ENCODE assay signal across 17 cellular contexts in the genomic region with DNA sequence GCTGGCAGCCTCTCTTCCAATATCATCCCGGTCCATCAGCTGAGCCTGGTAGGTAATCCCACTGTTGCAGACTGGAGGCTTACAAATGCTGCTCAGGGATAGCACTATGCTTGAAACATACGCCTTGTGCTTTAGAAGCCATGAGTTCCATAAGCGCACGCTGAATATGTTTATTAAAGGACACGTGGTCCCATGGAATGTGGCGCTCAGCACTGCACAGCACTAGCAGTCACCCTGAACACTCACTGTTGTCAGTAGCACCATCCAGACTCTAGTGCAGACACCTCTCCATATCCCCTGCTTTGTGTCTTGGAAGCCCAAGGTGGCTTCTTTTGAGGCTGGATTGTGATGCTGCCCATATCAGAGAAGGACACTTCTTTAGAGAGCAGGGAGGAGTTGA.
DNase-seq lines count a peak whose midpoint lies in the region; ATAC-seq, FAIRE-seq and TF ChIP-seq lines count a peak whose summit lies in the region.
"Had no signal": no experiment of that assay in that cellular context is flagged by ENCODE, and none has a peak within 500 bp of the region (broad histone marks: within the 10 kb centered on the region; RNA-seq: fewer than 3 reads in every experiment).

No MANE protein-coding gene starts in this region.

- FAIRE-seq in HepG2 (lab: Jason Lieb, UNC) (no peak), H54 (lab: Jason Lieb, UNC) (no peak)

- peaks cover 52 to 70% (median 54%) of the 10 kb centered on the region in 3 donors for H3K4me1 Mint-ChIP-seq in naive B cell

- H3K9me3 Mint-ChIP-seq in naive B cell, result peaks cover 0 to 3% (median 0%) of the 10 kb centered on the region in 7 donors

- H3K9ac ChIP-seq in HepG2 (ENCODE audit: insufficient read depth, low read depth, low read length), result no peak overlapping the region

- H3K4me3 ChIP-seq in HepG2 (replicated peaks in 1 of 3; ENCODE audit: insufficient read depth in 1 of 3, low read depth in 2 of 3, low read length in 3 of 3), result no peak overlapping the region
- H3K4me3 ChIP-seq in right lobe of liver, result no peak overlapping the region
- H3K4me3 ChIP-seq: ovary had no signal

- H3K27ac ChIP-seq in HepG2 (ENCODE audit: extremely low read length, insufficient read depth, low read length) (no peak overlapping the region), right lobe of liver (no peak overlapping the region), VCaP (peak overlapping the region; percentile 87), substantia nigra (ENCODE audit: low read depth, low read length, poor library complexity, severe bottlenecking) (no peak overlapping the region)
- H3K27ac ChIP-seq: C4-2B, ovary had no signal

- H3K27ac Mint-ChIP-seq in naive B cell, result peak overlapping the region; percentile 47 to 91 (median 76)

- H3K27me3 ChIP-seq in HepG2 (ENCODE audit: control insufficient read depth in 1 of 2, insufficient read depth in 2 of 2, low read length in 2 of 2), result no peaks in the 10 kb centered on the region
- no peaks in the 10 kb centered on the region for H3K27me3 ChIP-seq in right lobe of liver
- H3K27me3 ChIP-seq: ovary had no signal

- 95% methylated on average over 6 of the region's 6 CpGs for WGBS in HepG2 (ENCODE audit: low lambda C conversion rate)
- 67% methylated on average over 6 of the region's 6 CpGs for WGBS in right lobe of liver (ENCODE audit: insufficient coverage, low coverage, low lambda C conversion rate, missing lambda C conversion rate)

- no peak for TF ChIP-seq POLR2A in HepG2 (IDR thresholded peaks at IDR 0.05; ENCODE audit: insufficient read depth in 1 of 2, low read depth in 2 of 2, low read length in 2 of 2)
- TF ChIP-seq POLR2A in right lobe of liver (IDR thresholded peaks at IDR 0.05), result no peak
- TF ChIP-seq POLR2A in H54 (IDR thresholded peaks at IDR 0.05; ENCODE audit: low read depth, low read length), result no peak

- H3K36me3 ChIP-seq in HepG2 (replicated peaks in 1 of 2; ENCODE audit: control insufficient read depth in 1 of 2, insufficient read depth in 2 of 2, low read length in 2 of 2) (no peaks in the 10 kb centered on the region), right lobe of liver (no peaks in the 10 kb centered on the region)
- H3K36me3 ChIP-seq: ovary had no signal

- H3K27me3 Mint-ChIP-seq in naive B cell, result no peaks in the 10 kb centered on the region

- intact Hi-C loops in HepG2 (cut with micrococcal nuclease; ENCODE audit: unreplicated experiment) (no loop called here), right lobe of liver (cut with DNase I) (no loop called here)

- no TSS peak for BruUV-seq in HepG2 (replicated peaks; lab: Mats Ljungman, UMichigan)

- no peaks in the 10 kb centered on the region for H4K20me1 ChIP-seq in HepG2 (ENCODE audit: insufficient read depth, low read length)

- in situ Hi-C loops in HepG2 (cut with HindIII; ENCODE audit: extremely low pct_ligation_motif_present, low pct_unique_long_range_greater_than_20kb), result no loop called here

- peaks cover 0 to 8% of the 10 kb centered on the region in 2 donors for H3K36me3 Mint-ChIP-seq in naive B cell

- H3K4me2 ChIP-seq in HepG2 (ENCODE audit: low read depth, low read length), result no peak overlapping the region

- peaks cover 4% of the 10 kb centered on the region for H3K79me2 ChIP-seq in HepG2 (ENCODE audit: insufficient read depth, low read length)

- no peak for TF ChIP-seq RAD21 in HepG2 (CRISPR knock-in tag; IDR thresholded peaks at IDR 0.05)

- H2AFZ ChIP-seq in HepG2 (ENCODE audit: low read length), result no peak overlapping the region

- no peak for DNase-seq in HepG2 (ENCODE audit: low spot score)
- no peak for DNase-seq in right lobe of liver
- no peak for DNase-seq in naive B cell
- no peak for DNase-seq in stimulated activated CD4-positive, alpha-beta T cell treated with anti-CD3 and anti-CD28 coated beads, Interleukin-15, amount 100 ng/mL, for 24 hours
- no peak for DNase-seq in foreskin melanocyte
- no peak for DNase-seq in substantia nigra (lab: John Stamatoyannopoulos, UW)
- DNase-seq in H54 (ENCODE audit: insufficient read length, low spot score), result no peak
- DNase-seq: activated CD4-positive, CD25-positive, alpha-beta regulatory T cell; activated gamma-delta T cell treated with Interleukin-2 at 50 U/mL for 16 hours; erythroblast; hippocampal formation; NCI-H1092 treated with DMSO at 0.1 percent for 48 hours; NCI-H526; ovary; SHP77 had no signal

- POLR2A ChIA-PET in HepG2 (lab: Yijun Ruan, JAX), result no interaction called here

- ATAC-seq in HepG2, result peak; percentile 43; the same call in 2 of the 3 replicates
- no peak for ATAC-seq in right lobe of liver
- ATAC-seq in naive B cell (ENCODE audit: low read depth in 2 of 2), result no peak

- H3K9me3 ChIP-seq in HepG2 (ENCODE audit: low read length) (no peaks in the 10 kb centered on the region), right lobe of liver (no peaks in the 10 kb centered on the region)
- H3K9me3 ChIP-seq: ovary had no signal

- CTCF ChIA-PET in HepG2 (lab: Yijun Ruan, JAX; ENCODE audit: low intra/inter-chr PET ratio, low total read pairs), result no interaction called here

- no peak for TF ChIP-seq CTCF in HepG2 (CRISPR knock-in tag; IDR thresholded peaks at IDR 0.05)
- no peak for TF ChIP-seq CTCF in right lobe of liver (IDR thresholded peaks at IDR 0.05)
- TF ChIP-seq CTCF in VCaP (conservative IDR thresholded peaks at IDR 0.05), result no peak

- H3K4me1 ChIP-seq in HepG2 (ENCODE audit: insufficient read depth, low read length) (peaks cover 49% of the 10 kb centered on the region), right lobe of liver (peaks cover 0 to 5% (median 0%) of the 10 kb centered on the region in 4 donors)

- H3K4me3 Mint-ChIP-seq in naive B cell, result peak overlapping the region in 7 of 8 donors; percentile 0 to 68 (median 46)

- TF ChIP-seq EP300 in HepG2 (IDR thresholded peaks at IDR 0.05; ENCODE audit: low read depth in 2 of 2, low read length in 2 of 2) (no peak), HepG2 (CRISPR knock-in tag; IDR thresholded peaks at IDR 0.05; ENCODE audit: borderline replicate concordance) (no peak)

TF ChIP-seq in HepG2, 621 proteins besides CTCF, POLR2A, EP300 and RAD21 (continues in another document):
- TF ChIP-seq SRSF4 (IDR thresholded peaks at IDR 0.05; ENCODE audit: low read depth, low read length, poor library complexity, severe bottlenecking), result no peak
- TF ChIP-seq, protein P1, sequence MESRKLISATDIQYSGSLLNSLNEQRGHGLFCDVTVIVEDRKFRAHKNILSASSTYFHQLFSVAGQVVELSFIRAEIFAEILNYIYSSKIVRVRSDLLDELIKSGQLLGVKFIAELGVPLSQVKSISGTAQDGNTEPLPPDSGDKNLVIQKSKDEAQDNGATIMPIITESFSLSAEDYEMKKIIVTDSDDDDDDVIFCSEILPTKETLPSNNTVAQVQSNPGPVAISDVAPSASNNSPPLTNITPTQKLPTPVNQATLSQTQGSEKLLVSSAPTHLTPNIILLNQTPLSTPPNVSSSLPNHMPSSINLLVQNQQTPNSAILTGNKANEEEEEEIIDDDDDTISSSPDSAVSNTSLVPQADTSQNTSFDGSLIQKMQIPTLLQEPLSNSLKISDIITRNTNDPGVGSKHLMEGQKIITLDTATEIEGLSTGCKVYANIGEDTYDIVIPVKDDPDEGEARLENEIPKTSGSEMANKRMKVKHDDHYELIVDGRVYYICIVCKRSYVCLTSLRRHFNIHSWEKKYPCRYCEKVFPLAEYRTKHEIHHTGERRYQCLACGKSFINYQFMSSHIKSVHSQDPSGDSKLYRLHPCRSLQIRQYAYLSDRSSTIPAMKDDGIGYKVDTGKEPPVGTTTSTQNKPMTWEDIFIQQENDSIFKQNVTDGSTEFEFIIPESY (CRISPR knock-in tag; IDR thresholded peaks at IDR 0.05), result peak; percentile 75
- TF ChIP-seq ZNF703 (CRISPR knock-in tag; IDR thresholded peaks at IDR 0.05; ENCODE audit: borderline replicate concordance), result no peak
- TF ChIP-seq, protein P2, sequence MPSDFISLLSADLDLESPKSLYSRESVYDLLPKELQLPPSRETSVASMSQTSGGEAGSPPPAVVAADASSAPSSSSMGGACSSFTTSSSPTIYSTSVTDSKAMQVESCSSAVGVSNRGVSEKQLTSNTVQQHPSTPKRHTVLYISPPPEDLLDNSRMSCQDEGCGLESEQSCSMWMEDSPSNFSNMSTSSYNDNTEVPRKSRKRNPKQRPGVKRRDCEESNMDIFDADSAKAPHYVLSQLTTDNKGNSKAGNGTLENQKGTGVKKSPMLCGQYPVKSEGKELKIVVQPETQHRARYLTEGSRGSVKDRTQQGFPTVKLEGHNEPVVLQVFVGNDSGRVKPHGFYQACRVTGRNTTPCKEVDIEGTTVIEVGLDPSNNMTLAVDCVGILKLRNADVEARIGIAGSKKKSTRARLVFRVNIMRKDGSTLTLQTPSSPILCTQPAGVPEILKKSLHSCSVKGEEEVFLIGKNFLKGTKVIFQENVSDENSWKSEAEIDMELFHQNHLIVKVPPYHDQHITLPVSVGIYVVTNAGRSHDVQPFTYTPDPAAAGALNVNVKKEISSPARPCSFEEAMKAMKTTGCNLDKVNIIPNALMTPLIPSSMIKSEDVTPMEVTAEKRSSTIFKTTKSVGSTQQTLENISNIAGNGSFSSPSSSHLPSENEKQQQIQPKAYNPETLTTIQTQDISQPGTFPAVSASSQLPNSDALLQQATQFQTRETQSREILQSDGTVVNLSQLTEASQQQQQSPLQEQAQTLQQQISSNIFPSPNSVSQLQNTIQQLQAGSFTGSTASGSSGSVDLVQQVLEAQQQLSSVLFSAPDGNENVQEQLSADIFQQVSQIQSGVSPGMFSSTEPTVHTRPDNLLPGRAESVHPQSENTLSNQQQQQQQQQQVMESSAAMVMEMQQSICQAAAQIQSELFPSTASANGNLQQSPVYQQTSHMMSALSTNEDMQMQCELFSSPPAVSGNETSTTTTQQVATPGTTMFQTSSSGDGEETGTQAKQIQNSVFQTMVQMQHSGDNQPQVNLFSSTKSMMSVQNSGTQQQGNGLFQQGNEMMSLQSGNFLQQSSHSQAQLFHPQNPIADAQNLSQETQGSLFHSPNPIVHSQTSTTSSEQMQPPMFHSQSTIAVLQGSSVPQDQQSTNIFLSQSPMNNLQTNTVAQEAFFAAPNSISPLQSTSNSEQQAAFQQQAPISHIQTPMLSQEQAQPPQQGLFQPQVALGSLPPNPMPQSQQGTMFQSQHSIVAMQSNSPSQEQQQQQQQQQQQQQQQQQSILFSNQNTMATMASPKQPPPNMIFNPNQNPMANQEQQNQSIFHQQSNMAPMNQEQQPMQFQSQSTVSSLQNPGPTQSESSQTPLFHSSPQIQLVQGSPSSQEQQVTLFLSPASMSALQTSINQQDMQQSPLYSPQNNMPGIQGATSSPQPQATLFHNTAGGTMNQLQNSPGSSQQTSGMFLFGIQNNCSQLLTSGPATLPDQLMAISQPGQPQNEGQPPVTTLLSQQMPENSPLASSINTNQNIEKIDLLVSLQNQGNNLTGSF (CRISPR knock-in tag; IDR thresholded peaks at IDR 0.05), result no peak
- TF ChIP-seq ZFP36L1 (CRISPR knock-in tag; IDR thresholded peaks at IDR 0.05), result no peak
- no peak for TF ChIP-seq MIER3 (CRISPR knock-in tag; IDR thresholded peaks at IDR 0.05; ENCODE audit: borderline replicate concordance)
- TF ChIP-seq ZNF7 (CRISPR knock-in tag; IDR thresholded peaks at IDR 0.05), result no peak
- peak; percentile 64; the same call in 1 of the 2 replicates for TF ChIP-seq ZBTB38 (CRISPR knock-in tag; IDR thresholded peaks at IDR 0.05)
- TF ChIP-seq KDM4B (CRISPR knock-in tag; IDR thresholded peaks at IDR 0.05), result no peak
- TF ChIP-seq MIER2 (CRISPR knock-in tag; IDR thresholded peaks at IDR 0.05), result no peak
